Comparison of ENCODE assay signal across 19 cellular contexts in genomic region chr16:53542283-53542682, GRCh38. TPM values are rescaled to one million over a fixed set of nuclear protein-coding genes. Genes with fewer than 3 reads are reported as not detected.
DNase-seq lines count a peak whose midpoint lies in the region; ATAC-seq, FAIRE-seq and TF ChIP-seq lines count a peak whose summit lies in the region.
"Had no signal": no experiment of that assay in that cellular context is flagged by ENCODE, and none has a peak within 500 bp of the region (broad histone marks: within the 10 kb centered on the region; RNA-seq: fewer than 3 reads in every experiment).

No MANE protein-coding gene starts in this region.

- TF ChIP-seq POLR2A in H1 (IDR thresholded peaks at IDR 0.05; ENCODE audit: control extremely low read depth in 1 of 2, low read depth in 2 of 2, low read length in 2 of 2), result no peak

- H4K8ac ChIP-seq in H1 (ENCODE audit: extremely low read depth, insufficient read depth, low read length) (peak overlapping the region; percentile 83; the same call in 1 of the 2 replicates), mesendoderm (ENCODE audit: low read depth, low read length) (no peak overlapping the region)

- H3K27ac ChIP-seq in H1 (ENCODE audit: low read depth, low read length) (no peak overlapping the region), mesendoderm (ENCODE audit: low read depth, low read length) (no peak overlapping the region)

- H4K20me1 ChIP-seq in H1 (replicated peaks in 1 of 2; ENCODE audit: control insufficient read depth in 1 of 2, insufficient read depth in 2 of 2, low read length in 2 of 2), result no peaks in the 10 kb centered on the region

- no peak for FAIRE-seq in H1 (lab: Jason Lieb, UNC)

- H2BK15ac ChIP-seq in H1 (ENCODE audit: low read length) (no peak overlapping the region), mesendoderm (replicated peaks; ENCODE audit: low read depth) (no peak overlapping the region)

- no peak for ATAC-seq in HG03432 (IDR thresholded peaks at IDR 0.05; ENCODE audit: unreplicated experiment)
- ATAC-seq in GM21526 (IDR thresholded peaks at IDR 0.05; ENCODE audit: low FRiP score, unreplicated experiment), result no peak
- ATAC-seq: PC-3, SK-N-SH treated with all-trans-retinoic acid at 6 μM for 48 hours had no signal

- H3K4me1 ChIP-seq in H1 (replicated peaks in 1 of 4; ENCODE audit: control insufficient read depth in 3 of 4, insufficient read depth in 4 of 4, low read length in 3 of 4) (peaks cover 0 to 4% (median 2%) of the 10 kb centered on the region in 4 experiments; a peak in 4 of 7 replicates), mesendoderm (ENCODE audit: control insufficient read depth, low read depth, low read length) (peaks cover 2% of the 10 kb centered on the region)

- peak overlapping the region; percentile 77; the same call in 1 of the 2 replicates for H2BK12ac ChIP-seq in H1 (ENCODE audit: low read depth, low read length)

- 88% methylated on average over 21 of the region's 21 CpGs; no CpG with 5 or more reads in 1 of the 2 experiments for WGBS in H1 (ENCODE audit: extremely low coverage in 1 of 2, insufficient coverage in 1 of 2, insufficient read length in 1 of 2, insufficient replicate concordance in 2 of 2, low coverage in 1 of 2, low lambda C conversion rate in 2 of 2, missing lambda C conversion rate in 1 of 2), 2 experiments
- no CpG with 5 or more reads among the region's 21 CpGs for WGBS in mesendoderm (ENCODE audit: extremely low coverage, insufficient coverage, low lambda C conversion rate)

- H3K18ac ChIP-seq in H1 (ENCODE audit: extremely low read depth, low read length) (no peak overlapping the region), mesendoderm (ENCODE audit: low read length) (no peak overlapping the region)

- no peak overlapping the region for H3K23ac ChIP-seq in H1 (ENCODE audit: insufficient read length)
- H3K23ac ChIP-seq in mesendoderm (ENCODE audit: low read length), result no peak overlapping the region

- H3K56ac ChIP-seq in H1 (replicated peaks; ENCODE audit: insufficient read length, low read depth, low read length) (no peak overlapping the region), mesendoderm (ENCODE audit: low read length) (no peak overlapping the region)

- TF ChIP-seq EP300 in H1 (IDR thresholded peaks at IDR 0.05; ENCODE audit: borderline replicate concordance in 1 of 2, low read depth in 2 of 2, low read length in 2 of 2), result no peak

- POLR2A ChIA-PET in H1 (lab: Charles Lee; ENCODE audit: partially characterized antibody), result no interaction called here

- H2BK120ac ChIP-seq in H1 (replicated peaks; ENCODE audit: low read depth, low read length), result no peak overlapping the region
- H2BK120ac ChIP-seq in mesendoderm (ENCODE audit: low read depth, low read length), result no peak overlapping the region

- peak; percentile 38 for DNase-seq in DMS153 treated with DMSO at 0.1 percent for 48 hours (lab: John Stamatoyannopoulos, UW; ENCODE audit: unreplicated experiment)
- peak; percentile 49 for DNase-seq in NCI-H146 treated with DMSO at 0.1 percent for 48 hours (lab: John Stamatoyannopoulos, UW; ENCODE audit: unreplicated experiment)
- DNase-seq in H1 (ENCODE audit: low read depth in 1 of 2, low spot score in 2 of 2), result peak; percentile 10 to 58
- DNase-seq in mesendoderm, result peak; percentile 16
- no peak for DNase-seq in Kasumi-1 (lab: John Stamatoyannopoulos, UW)
- DNase-seq in NCI-H1694 (lab: John Stamatoyannopoulos, UW), result no peak
- DNase-seq: AML-193; Calu3; CD4-positive, CD25-positive, alpha-beta regulatory T cell; GOT3; IMR-90; NCI-H1417 treated with DMSO at 0.1 percent for 48 hours; NCI-H2081 treated with DMSO at 0.1 percent for 48 hours; NCI-H2227 treated with DMSO at 0.1 percent for 48 hours; NCI-H526 treated with DMSO at 0.1 percent for 48 hours; PC-3 had no signal

- no peak overlapping the region for H3K14ac ChIP-seq in H1 (ENCODE audit: insufficient read length)

- H3K4ac ChIP-seq in H1 (replicated peaks; ENCODE audit: insufficient read length, low read depth, low read length), result no peak overlapping the region
- H3K4ac ChIP-seq in mesendoderm (ENCODE audit: low read depth, low read length), result no peak overlapping the region

- peak overlapping the region; percentile 97; the same call in 1 of the 2 replicates for H2AFZ ChIP-seq in H1 (ENCODE audit: low read length)

- no peak overlapping the region for H4K5ac ChIP-seq in H1 (ENCODE audit: insufficient read length, low read depth, low read length)
- H4K5ac ChIP-seq in mesendoderm (ENCODE audit: low read length), result no peak overlapping the region

- peak overlapping the region; percentile 54; the same call in 1 of the 2 replicates for H2AK5ac ChIP-seq in H1 (ENCODE audit: low read depth, low read length)
- no peak overlapping the region for H2AK5ac ChIP-seq in mesendoderm (ENCODE audit: low read length)

- no peaks in the 10 kb centered on the region for H3K79me2 ChIP-seq in H1 (ENCODE audit: control insufficient read depth in 1 of 2, insufficient read depth in 2 of 2, low read length in 2 of 2)
- no peaks in the 10 kb centered on the region for H3K79me2 ChIP-seq in mesendoderm (ENCODE audit: control insufficient read depth, insufficient read depth, low read length)

- TF ChIP-seq RAD21 in H1 (IDR thresholded peaks at IDR 0.05 in 1 of 2, conservative IDR thresholded peaks at IDR 0.05 in 1 of 2; ENCODE audit: low read depth in 2 of 2, low read length in 2 of 2), result peak; percentile 60 to 72

- H3K4me3 ChIP-seq in H1 (ENCODE audit: extremely low read depth in 1 of 4, insufficient read depth in 2 of 4, low read depth in 3 of 4, low read length in 4 of 4), result no peak overlapping the region
- H3K4me3 ChIP-seq in mesendoderm (ENCODE audit: low read length), result no peak overlapping the region

- H3K27me3 ChIP-seq in H1 (replicated peaks in 1 of 4; ENCODE audit: control insufficient read depth in 3 of 4, extremely low read depth in 1 of 4, insufficient read depth in 3 of 4, low read length in 3 of 4) (no peaks in the 10 kb centered on the region), mesendoderm (ENCODE audit: insufficient read depth, low read length, poor library complexity) (no peaks in the 10 kb centered on the region)

- no peak overlapping the region for H2BK20ac ChIP-seq in H1 (ENCODE audit: low read length)

- H3K4me2 ChIP-seq in H1 (ENCODE audit: insufficient read depth in 1 of 2, low read depth in 2 of 2, low read length in 2 of 2) (no peak overlapping the region), mesendoderm (ENCODE audit: low read length) (no peak overlapping the region)

- CTCF ChIA-PET in H1 (lab: Charles Lee; ENCODE audit: partially characterized antibody), result no interaction called here

- H2BK5ac ChIP-seq in H1 (ENCODE audit: low read depth, low read length) (no peak overlapping the region), mesendoderm (ENCODE audit: low read length) (no peak overlapping the region)

- peaks cover 0 to 5% of the 10 kb centered on the region in 2 experiments; a peak in 1 of 4 replicates for H3K9me3 ChIP-seq in H1 (ENCODE audit: insufficient read depth in 2 of 2, low read depth in 1 of 2, low read length in 1 of 2)

- H3K9ac ChIP-seq in H1 (replicated peaks in 1 of 4; ENCODE audit: extremely low read depth in 1 of 4, low read depth in 3 of 4, low read length in 3 of 4), result no peak overlapping the region
- H3K9ac ChIP-seq in mesendoderm (ENCODE audit: low read length), result no peak overlapping the region

- peak overlapping the region; percentile 25 for H4K91ac ChIP-seq in H1 (replicated peaks; ENCODE audit: insufficient read length, low read length)

- H3K79me1 ChIP-seq in H1 (ENCODE audit: low read depth, low read length) (no peaks in the 10 kb centered on the region), mesendoderm (ENCODE audit: low read length) (no peaks in the 10 kb centered on the region)

- TF ChIP-seq CTCF in H1 (IDR thresholded peaks at IDR 0.05; ENCODE audit: control extremely low read depth in 1 of 3, insufficient read depth in 1 of 3, low read depth in 1 of 3, low read length in 3 of 3), result peak; percentile 27 to 44 (median 38); a peak in 3 of 4 replicates

- H3K23me2 ChIP-seq in H1 (ENCODE audit: low read depth, low read length), result no peaks in the 10 kb centered on the region

- H3K36me3 ChIP-seq in H1 (ENCODE audit: control insufficient read depth in 2 of 4, insufficient read depth in 4 of 4, low read length in 3 of 4) (no peaks in the 10 kb centered on the region), mesendoderm (ENCODE audit: control insufficient read depth, insufficient read depth, low read length) (no peaks in the 10 kb centered on the region)

TF ChIP-seq in H1, 55 proteins besides CTCF, POLR2A, EP300 and RAD21 (continues in another document):
- TF ChIP-seq, protein P1, sequence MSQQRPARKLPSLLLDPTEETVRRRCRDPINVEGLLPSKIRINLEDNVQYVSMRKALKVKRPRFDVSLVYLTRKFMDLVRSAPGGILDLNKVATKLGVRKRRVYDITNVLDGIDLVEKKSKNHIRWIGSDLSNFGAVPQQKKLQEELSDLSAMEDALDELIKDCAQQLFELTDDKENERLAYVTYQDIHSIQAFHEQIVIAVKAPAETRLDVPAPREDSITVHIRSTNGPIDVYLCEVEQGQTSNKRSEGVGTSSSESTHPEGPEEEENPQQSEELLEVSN (IDR thresholded peaks at IDR 0.05), result peak; percentile 79
- TF ChIP-seq MAFK (IDR thresholded peaks at IDR 0.05; ENCODE audit: low read depth, low read length), result peak; percentile 50; the same call in 1 of the 2 replicates
- TF ChIP-seq SRF (IDR thresholded peaks at IDR 0.05; ENCODE audit: low read depth, low read length), result no peak
- no peak for TF ChIP-seq RXRA (IDR thresholded peaks at IDR 0.05; ENCODE audit: insufficient read depth, low read depth, low read length)
- TF ChIP-seq HDAC2 (IDR thresholded peaks at IDR 0.05; ENCODE audit: borderline replicate concordance in 1 of 2, low read depth in 2 of 2, low read length in 2 of 2), result no peak
- no peak for TF ChIP-seq SIN3A (conservative IDR thresholded peaks at IDR 0.05 in 1 of 2, IDR thresholded peaks at IDR 0.05 in 1 of 2; ENCODE audit: low read depth in 1 of 2, low read length in 2 of 2)
- TF ChIP-seq GABPA (IDR thresholded peaks at IDR 0.05; ENCODE audit: borderline replicate concordance, insufficient read depth, low read length), result no peak
- TF ChIP-seq JUN (IDR thresholded peaks at IDR 0.05; ENCODE audit: low read depth, low read length), result no peak
- no peak for TF ChIP-seq SUZ12 (IDR thresholded peaks at IDR 0.05; ENCODE audit: low read length)
- TF ChIP-seq CREB1 (IDR thresholded peaks at IDR 0.05), result 0 out of 2 replicates have a peak, but pooled peaks have one; percentile 23

RNA-seq across cellular contexts. Expression of gene AKTIP, which starts 39.3 kb away (rescaled TPM):
- 15.6 and 16.5 TPM in 2 replicates for total RNA-seq in H1 (2021; fragmentation: NEBNext Ultra II Directional; extraction: Animal tissue kit (Norgen Biotek cat#: 25700))
- 12.1 and 15.0 TPM in 2 replicates for polyA plus RNA-seq in H1 (2011; rRNA removed)
- polyA plus RNA-seq in H1 (2011; cell fraction: cytosol; rRNA removed), result 19.9 TPM
- 19.6 TPM for polyA plus RNA-seq in H1 (2011; cell fraction: nucleus; rRNA removed)
- polyA plus RNA-seq in H1 (2012, experiment 1 of 2), result 18.4 to 26.7 TPM (median 19.4 TPM) in 4 replicates
- polyA plus RNA-seq in H1 (2012, experiment 2 of 2), result 1.3 TPM
- 10.2 TPM for polyA plus RNA-seq in H1 (2013, experiment 1 of 2)
- polyA plus RNA-seq in H1 (2013, experiment 2 of 2), result 12.1 TPM
- polyA minus RNA-seq in H1 (2011; rRNA and poly(A)+ RNA removed), result 26.8 and 34.1 TPM in 2 replicates
- polyA minus RNA-seq in H1 (2011; cell fraction: cytosol; rRNA and poly(A)+ RNA removed), result 16.7 TPM
- polyA minus RNA-seq in H1 (2011; cell fraction: nucleus; rRNA and poly(A)+ RNA removed), result 34.5 TPM
- 15.0 TPM for polyA plus RNA-seq in mesendoderm (2013, experiment 1 of 2)
- 16.2 TPM for polyA plus RNA-seq in mesendoderm (2013, experiment 2 of 2)

Comparison
In these comparisons a context has a peak if more than half of its experiments do, and no peak if none do; other contexts are left out.
1. DNase-seq: peak in DMS153 treated with DMSO at 0.1 percent for 48 hours (single experiment), NCI-H146 treated with DMSO at 0.1 percent for 48 hours (single experiment), H1 (2 of 2) and mesendoderm (single experiment); none in Kasumi-1 (0 of 2) and NCI-H1694 (single experiment).